9 cellular contexts compared by ENCODE assay signal in the genomic region with DNA sequence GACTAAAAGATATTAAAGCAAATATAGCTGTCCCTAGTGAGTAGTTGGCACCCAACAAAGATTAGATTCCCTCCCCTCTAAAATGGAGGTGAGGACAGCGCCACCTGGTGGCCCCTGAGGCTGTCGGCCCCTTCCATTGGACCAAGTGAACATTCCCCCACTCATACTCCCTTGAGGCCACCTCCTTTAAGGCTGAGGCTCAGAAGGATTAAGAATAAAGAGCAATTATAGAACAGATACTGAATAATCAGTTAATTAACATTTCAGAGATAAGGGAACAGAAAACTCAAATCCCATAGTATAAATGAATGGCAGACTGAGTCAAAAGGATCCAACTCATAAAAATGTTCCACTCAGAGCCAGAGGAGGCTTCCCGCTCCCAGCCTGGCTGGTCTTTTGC.
DNase-seq lines count a peak whose midpoint lies in the region; ATAC-seq, FAIRE-seq and TF ChIP-seq lines count a peak whose summit lies in the region.
"Had no signal": no experiment of that assay in that cellular context is flagged by ENCODE, and none has a peak within 500 bp of the region (broad histone marks: within the 10 kb centered on the region; RNA-seq: fewer than 3 reads in every experiment).

No MANE protein-coding gene starts in this region.

- no peaks in the 10 kb centered on the region for H3K36me3 Mint-ChIP-seq in Calu3 (ENCODE audit: insufficient read depth, unreplicated experiment)
- no peaks in the 10 kb centered on the region for H3K36me3 Mint-ChIP-seq in activated T-cell treated with anti-CD3 and anti-CD28 coated beads, Interleukin-2, amount 50 U/mL, for 24 hours (ENCODE audit: low read depth)

- no peaks in the 10 kb centered on the region for H3K9me3 Mint-ChIP-seq in Calu3 (ENCODE audit: low read depth, unreplicated experiment)
- H3K9me3 Mint-ChIP-seq in activated T-cell treated with anti-CD3 and anti-CD28 coated beads, Interleukin-2, amount 50 U/mL, for 24 hours: no peaks in the 10 kb centered on the region

- peaks cover 44% of the 10 kb centered on the region for H3K27me3 Mint-ChIP-seq in Calu3 (ENCODE audit: unreplicated experiment)
- peaks cover 11% of the 10 kb centered on the region for H3K27me3 Mint-ChIP-seq in activated T-cell treated with anti-CD3 and anti-CD28 coated beads, Interleukin-2, amount 50 U/mL, for 24 hours

- in situ Hi-C loops in KBM-7 (cut with MboI; ENCODE audit: low pct_unique_long_range_greater_than_20kb, low sequenced_read_pairs): no loop called here

- no peaks in the 10 kb centered on the region for H3K9me3 ChIP-seq in left lung

- H3K4me3 ChIP-seq in left lung: no peak overlapping the region
- H3K4me3 ChIP-seq: SK-N-MC had no signal

- CTCF ChIA-PET in Calu3 (lab: Charles Lee): no interaction called here

- BruUV-seq in Calu3 (replicated peaks; lab: Mats Ljungman, UMichigan): no TSS peak

- H3K4me3 Mint-ChIP-seq in Calu3 (ENCODE audit: low read depth, unreplicated experiment): no peak overlapping the region
- H3K4me3 Mint-ChIP-seq in activated T-cell treated with anti-CD3 and anti-CD28 coated beads, Interleukin-2, amount 50 U/mL, for 24 hours: no peak overlapping the region

- H3K27me3 ChIP-seq in left lung: peaks cover 0 to 6% of the 10 kb centered on the region in 2 donors

- intact Hi-C loops in Calu3 (cut with micrococcal nuclease; ENCODE audit: unreplicated experiment): no loop called here
- intact Hi-C loops in left lung (cut with DNase I): no loop called here

- DNase-seq in Calu3: peak; percentile 33
- DNase-seq in KBM-7: peak; percentile 44
- DNase-seq in activated T-cell treated with anti-CD3 and anti-CD28 coated beads, Interleukin-2, amount 50 U/mL, for 24 hours: peak; percentile 39
- DNase-seq in left lung: no peak
- no peak for DNase-seq in HTR-8/SVneo (ENCODE audit: insufficient read length, low spot score)

- no peaks in the 10 kb centered on the region for H3K4me1 ChIP-seq in left lung

- TF ChIP-seq CTCF in Calu3 (IDR thresholded peaks at IDR 0.05; ENCODE audit: unreplicated experiment): peak; percentile 45
- TF ChIP-seq CTCF in left lung (IDR thresholded peaks at IDR 0.05): peak; percentile 42 to 57

- H3K27ac ChIP-seq in left lung: no peak overlapping the region
- H3K27ac ChIP-seq: SK-N-MC had no signal

- no peaks in the 10 kb centered on the region for H3K4me1 Mint-ChIP-seq in Calu3 (ENCODE audit: low read depth, unreplicated experiment)
- H3K4me1 Mint-ChIP-seq in activated T-cell treated with anti-CD3 and anti-CD28 coated beads, Interleukin-2, amount 50 U/mL, for 24 hours (ENCODE audit: low read depth): no peaks in the 10 kb centered on the region

- no peak for FAIRE-seq in HTR-8/SVneo (lab: Jason Lieb, UNC)

- no peaks in the 10 kb centered on the region for H3K36me3 ChIP-seq in left lung

- peak; percentile 45 for ATAC-seq in GM19372 (IDR thresholded peaks at IDR 0.05; ENCODE audit: low read depth, unreplicated experiment)
- ATAC-seq in left lung: no peak
- ATAC-seq in esophagus mucosa: no peak
- no peak for ATAC-seq in GM18858 (IDR thresholded peaks at IDR 0.05; ENCODE audit: unreplicated experiment)

- H3K27ac Mint-ChIP-seq in Calu3 (ENCODE audit: unreplicated experiment): no peak overlapping the region
- no peak overlapping the region for H3K27ac Mint-ChIP-seq in activated T-cell treated with anti-CD3 and anti-CD28 coated beads, Interleukin-2, amount 50 U/mL, for 24 hours

Comparison
In these comparisons a context has a peak if more than half of its experiments do, and no peak if none do; other contexts are left out.
1. DNase-seq: peak in Calu3 (single experiment), KBM-7 (single experiment) and activated T-cell treated with anti-CD3 and anti-CD28 coated beads, Interleukin-2, amount 50 U/mL, for 24 hours (single experiment); none in left lung (0 of 2) and HTR-8/SVneo (single experiment).